24 cellular contexts compared by ENCODE assay signal in the genomic region with DNA sequence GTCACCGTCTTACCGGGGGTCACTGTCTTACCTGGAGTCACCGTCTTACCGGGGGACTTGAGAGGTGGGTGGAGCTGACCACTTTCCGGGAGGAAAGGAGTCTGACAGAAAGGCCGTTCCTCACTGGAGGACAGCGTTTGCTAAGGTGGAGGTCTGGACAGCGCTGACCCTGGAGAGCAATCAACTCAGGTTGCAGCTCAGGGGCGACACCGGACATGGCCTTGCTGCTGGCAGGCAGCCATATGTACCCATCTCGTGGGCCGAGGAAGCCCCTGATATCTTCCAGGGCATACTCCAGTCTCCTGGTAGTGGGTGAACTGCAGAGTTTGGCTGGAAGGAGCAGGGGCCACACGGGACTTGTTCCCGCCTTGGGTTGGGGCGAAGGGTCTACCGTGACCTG.
"Had no signal": no experiment of that assay in that cellular context is flagged by ENCODE, and none has a peak within 500 bp of the region (broad histone marks: within the 10 kb centered on the region; RNA-seq: fewer than 3 reads in every experiment).

No MANE protein-coding gene starts in this region.

- H3K36me3 ChIP-seq: colonic mucosa, esophagus squamous epithelium, gastroesophageal sphincter, heart left ventricle, left lung, lower lobe of right lung had no signal

- H3K79me2 ChIP-seq: hepatocyte had no signal

- H3K27ac ChIP-seq: colonic mucosa, epithelial cell of prostate, esophagus squamous epithelium, gastroesophageal sphincter, heart left ventricle, hepatocyte, left lung, lower lobe of right lung had no signal

- DNase-seq: colonic mucosa; cortex of kidney; effector CD8-positive, alpha-beta T cell; effector memory CD8-positive, alpha-beta T cell; endodermal cell; erythroblast; esophagus squamous epithelium; foreskin fibroblast; heart left ventricle; hypothalamus; immature natural killer cell; left cardiac atrium; left ventricle myocardium superior; lower lobe of right lung; mesenchymal stem cell; midbrain had no signal

- FAIRE-seq: endometrium, frontal cortex, keratinocyte had no signal

- ATAC-seq: effector memory CD8-positive, alpha-beta T cell; esophagus mucosa; gastroesophageal sphincter; heart left ventricle; left cardiac atrium; left lung; left ventricle myocardium superior; lower lobe of right lung had no signal

- H3K4me2 ChIP-seq: hepatocyte had no signal

- H3K4me1 ChIP-seq: colonic mucosa, esophagus squamous epithelium, gastroesophageal sphincter, heart left ventricle, left lung, lower lobe of right lung had no signal

- H3K27me3 ChIP-seq: colonic mucosa, esophagus squamous epithelium, gastroesophageal sphincter, heart left ventricle, hepatocyte, left lung had no signal

- H2AFZ ChIP-seq: hepatocyte had no signal

- H3K9me3 ChIP-seq: colonic mucosa, esophagus squamous epithelium, gastroesophageal sphincter, heart left ventricle, left lung, lower lobe of right lung had no signal

- H3K4me3 ChIP-seq: colonic mucosa, esophagus squamous epithelium, gastroesophageal sphincter, heart left ventricle, hepatocyte, left lung, lower lobe of right lung had no signal
